ENCODE assay signal across 29 cellular contexts in the genomic region with DNA sequence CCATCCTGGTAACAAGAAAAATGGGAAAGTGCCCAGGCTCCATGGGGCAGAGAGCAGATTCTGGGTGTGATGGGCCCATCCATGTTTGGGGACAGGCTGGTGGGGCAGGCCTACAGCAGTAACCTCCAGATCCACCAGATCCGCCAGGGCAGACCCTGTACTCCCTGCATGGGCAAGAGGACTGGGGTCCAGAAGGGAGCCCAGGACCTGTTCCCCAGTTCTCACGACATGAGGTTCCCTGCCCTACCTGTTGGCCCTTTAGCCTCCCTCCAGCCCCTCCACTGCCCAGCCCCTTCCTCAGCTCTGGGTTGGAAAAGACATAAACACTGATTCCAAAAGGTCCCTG. TPM values are rescaled to one million over a fixed set of nuclear protein-coding genes. Genes with fewer than 3 reads are reported as not detected.
"Had no signal": no experiment of that assay in that cellular context is flagged by ENCODE, and none has a peak within 500 bp of the region (broad histone marks: within the 10 kb centered on the region; RNA-seq: fewer than 3 reads in every experiment).

No MANE protein-coding gene starts in this region.

- H3K9me3 ChIP-seq: adrenal gland, MG63, SK-N-SH had no signal

- H3K9me3 Mint-ChIP-seq: activated B cell treated with CpG ODN at 0.5 μM for 24 hours; activated CD4-positive, alpha-beta memory T cell treated with anti-CD3 and anti-CD28 coated beads, Interleukin-2, amount 10 ng/mL, durations not matched to agents 7 days and 5 days; activated CD4-positive, alpha-beta T cell treated with anti-CD3 and anti-CD28 coated beads, Interleukin-2, amount 10 ng/mL, durations not matched to agents 24 days and 14 days; activated naive CD8-positive, alpha-beta T cell treated with anti-CD3 and anti-CD28 coated beads, Interleukin-2, amount 10 ng/mL, durations not matched to agents 7 days and 5 days; T-helper 1 cell treated with Interleukin-12 subunit alpha and Interleukin-12 subunit beta and Interleukin-4 antibody, amounts not matched to agents 30 μg/mL and 1 μg/mL, for 36 hours had no signal

- H3K36me3 ChIP-seq: adrenal gland, MG63 had no signal

- H3K4me3 ChIP-seq: adrenal gland, MG63 had no signal

- H3K4me3 Mint-ChIP-seq: activated B cell treated with CpG ODN at 0.5 μM for 24 hours had no signal

- H3K27ac Mint-ChIP-seq: activated B cell treated with CpG ODN at 0.5 μM for 24 hours; activated CD4-positive, alpha-beta memory T cell treated with anti-CD3 and anti-CD28 coated beads, Interleukin-2, amount 10 ng/mL, durations not matched to agents 7 days and 5 days had no signal

- H3K4me2 ChIP-seq: KMS-11, SK-N-SH had no signal

- FAIRE-seq: TTC549 had no signal

- H3K27me3 ChIP-seq: adrenal gland, MG63 had no signal

- H3K4me1 ChIP-seq: adrenal gland had no signal

- H3K9ac ChIP-seq: KMS-11, SK-N-SH had no signal

- DNase-seq: activated B cell treated with CpG ODN at 0.5 μM for 24 hours; activated CD4-positive, alpha-beta memory T cell treated with anti-CD3 and anti-CD28 coated beads, Interleukin-2, amount 10 ng/mL, durations not matched to agents 7 days and 5 days; activated CD4-positive, alpha-beta T cell treated with anti-CD3 and anti-CD28 coated beads for 1 hour; activated CD4-positive, alpha-beta T cell treated with anti-CD3 and anti-CD28 coated beads, Interleukin-2, amount 10 ng/mL, durations not matched to agents 24 days and 14 days; activated naive CD4-positive, alpha-beta T cell treated with anti-CD3 and anti-CD28 coated beads, Interleukin-2, amount 50 U/mL, for 16 hours; activated naive CD8-positive, alpha-beta T cell treated with anti-CD3 and anti-CD28 coated beads, Interleukin-2, amount 10 ng/mL, durations not matched to agents 7 days and 5 days; activated T-cell treated with anti-CD3 and anti-CD28 coated beads for 4 hours; adrenal gland; anterior cingulate cortex; MG63; MV-4-11; NCI-H1092 treated with DMSO at 0.1 percent for 48 hours; NCI-H1417 treated with DMSO at 0.1 percent for 48 hours; NCI-H1694; NCI-H2029; NCI-H2107; NCI-H2171 treated with DMSO at 0.1 percent for 48 hours; NCI-H226; NCI-H526; NCI-H774; SK-N-SH; T1000 had no signal

- H3K27me3 Mint-ChIP-seq: activated B cell treated with CpG ODN at 0.5 μM for 24 hours; activated CD4-positive, alpha-beta memory T cell treated with anti-CD3 and anti-CD28 coated beads, Interleukin-2, amount 10 ng/mL, durations not matched to agents 7 days and 5 days; activated CD4-positive, alpha-beta T cell treated with anti-CD3 and anti-CD28 coated beads, Interleukin-2, amount 10 ng/mL, durations not matched to agents 24 days and 14 days; activated naive CD8-positive, alpha-beta T cell treated with anti-CD3 and anti-CD28 coated beads, Interleukin-2, amount 10 ng/mL, durations not matched to agents 7 days and 5 days had no signal

- H3K4me1 Mint-ChIP-seq: activated B cell treated with CpG ODN at 0.5 μM for 24 hours had no signal

- H3K27ac ChIP-seq: adrenal gland, KMS-11 had no signal

RNA-seq across cellular contexts. Expression of gene EMX1, which starts 38.7 kb away (rescaled TPM):
- total RNA-seq: activated CD4-positive, alpha-beta memory T cell treated with anti-CD3 and anti-CD28 coated beads, Interleukin-2, amount 10 ng/mL, durations not matched to agents 7 days and 5 days; activated CD4-positive, alpha-beta T cell treated with anti-CD3 and anti-CD28 coated beads, Interleukin-2, amount 10 ng/mL, durations not matched to agents 24 days and 14 days; activated naive CD8-positive, alpha-beta T cell treated with anti-CD3 and anti-CD28 coated beads, Interleukin-2, amount 10 ng/mL, durations not matched to agents 7 days and 5 days; cardiac septum; NCI-H460; OCI-LY7; RPMI7951 had no signal
- polyA plus RNA-seq: SK-N-SH had no signal
